In genomic region chrX:154365052-154365600, GRCh38 we compare ENCODE assay signal across 1 cellular context.
TF ChIP-seq lines count a peak whose summit lies in the region.

No MANE protein-coding gene starts in this region.

TF ChIP-seq in HepG2, 621 proteins besides CTCF, POLR2A, EP300 and RAD21:
- TF ChIP-seq SATB2 (CRISPR knock-in tag; IDR thresholded peaks at IDR 0.05) (no peak), EHMT2 (IDR thresholded peaks at IDR 0.05; ENCODE audit: borderline replicate concordance, low read depth, low read length) (no peak), ZBTB33 (CRISPR knock-in tag; IDR thresholded peaks at IDR 0.05) (0 out of 2 replicates have a peak, but pooled peaks have one; percentile 24)
